ENCODE assay signal across 1 cellular context in the genomic region with DNA sequence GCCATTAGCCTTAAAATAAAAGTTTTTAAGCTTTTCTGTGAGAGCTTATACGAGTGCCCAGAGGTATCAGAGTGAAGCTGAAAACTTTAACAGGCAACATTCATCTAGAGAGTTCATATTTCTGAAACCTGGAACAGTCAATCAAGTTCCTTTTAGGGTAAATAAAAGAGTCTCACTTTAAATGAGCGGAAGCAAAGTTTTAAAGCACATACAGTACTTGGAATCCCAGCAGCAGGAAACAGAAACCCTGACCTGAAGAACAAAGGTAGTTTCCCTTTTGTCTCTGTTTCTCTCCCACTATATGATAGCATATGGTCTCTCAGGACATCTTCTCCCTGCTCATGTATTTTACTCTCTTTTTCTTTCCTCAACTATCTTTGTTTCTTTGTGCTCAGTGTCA.
TF ChIP-seq lines count a peak whose summit lies in the region.

No MANE protein-coding gene starts in this region.

TF ChIP-seq in GM23338, 12 proteins besides CTCF, POLR2A, EP300 and RAD21:
- TF ChIP-seq CREB1 (CRISPR knock-in tag; IDR thresholded peaks at IDR 0.05; ENCODE audit: low read depth) (no peak), NANOG (IDR thresholded peaks at IDR 0.05; ENCODE audit: borderline replicate concordance) (no peak), POLR2AphosphoS5 (IDR thresholded peaks at IDR 0.05; ENCODE audit: low read depth) (no peak), EZH2phosphoT487 (IDR thresholded peaks at IDR 0.05; ENCODE audit: unreplicated experiment) (no peak), ZNF114 (CRISPR knock-in tag; IDR thresholded peaks at IDR 0.05) (no peak), EZH2 (IDR thresholded peaks at IDR 0.05; ENCODE audit: low read depth, unreplicated experiment) (no peak), STAT1 (IDR thresholded peaks at IDR 0.05; ENCODE audit: unreplicated experiment) (no peak), ZNF331 (CRISPR knock-in tag; IDR thresholded peaks at IDR 0.05; ENCODE audit: low read depth) (no peak), JUNB (IDR thresholded peaks at IDR 0.05; ENCODE audit: unreplicated experiment) (no peak)
- TF ChIP-seq, protein P1, sequence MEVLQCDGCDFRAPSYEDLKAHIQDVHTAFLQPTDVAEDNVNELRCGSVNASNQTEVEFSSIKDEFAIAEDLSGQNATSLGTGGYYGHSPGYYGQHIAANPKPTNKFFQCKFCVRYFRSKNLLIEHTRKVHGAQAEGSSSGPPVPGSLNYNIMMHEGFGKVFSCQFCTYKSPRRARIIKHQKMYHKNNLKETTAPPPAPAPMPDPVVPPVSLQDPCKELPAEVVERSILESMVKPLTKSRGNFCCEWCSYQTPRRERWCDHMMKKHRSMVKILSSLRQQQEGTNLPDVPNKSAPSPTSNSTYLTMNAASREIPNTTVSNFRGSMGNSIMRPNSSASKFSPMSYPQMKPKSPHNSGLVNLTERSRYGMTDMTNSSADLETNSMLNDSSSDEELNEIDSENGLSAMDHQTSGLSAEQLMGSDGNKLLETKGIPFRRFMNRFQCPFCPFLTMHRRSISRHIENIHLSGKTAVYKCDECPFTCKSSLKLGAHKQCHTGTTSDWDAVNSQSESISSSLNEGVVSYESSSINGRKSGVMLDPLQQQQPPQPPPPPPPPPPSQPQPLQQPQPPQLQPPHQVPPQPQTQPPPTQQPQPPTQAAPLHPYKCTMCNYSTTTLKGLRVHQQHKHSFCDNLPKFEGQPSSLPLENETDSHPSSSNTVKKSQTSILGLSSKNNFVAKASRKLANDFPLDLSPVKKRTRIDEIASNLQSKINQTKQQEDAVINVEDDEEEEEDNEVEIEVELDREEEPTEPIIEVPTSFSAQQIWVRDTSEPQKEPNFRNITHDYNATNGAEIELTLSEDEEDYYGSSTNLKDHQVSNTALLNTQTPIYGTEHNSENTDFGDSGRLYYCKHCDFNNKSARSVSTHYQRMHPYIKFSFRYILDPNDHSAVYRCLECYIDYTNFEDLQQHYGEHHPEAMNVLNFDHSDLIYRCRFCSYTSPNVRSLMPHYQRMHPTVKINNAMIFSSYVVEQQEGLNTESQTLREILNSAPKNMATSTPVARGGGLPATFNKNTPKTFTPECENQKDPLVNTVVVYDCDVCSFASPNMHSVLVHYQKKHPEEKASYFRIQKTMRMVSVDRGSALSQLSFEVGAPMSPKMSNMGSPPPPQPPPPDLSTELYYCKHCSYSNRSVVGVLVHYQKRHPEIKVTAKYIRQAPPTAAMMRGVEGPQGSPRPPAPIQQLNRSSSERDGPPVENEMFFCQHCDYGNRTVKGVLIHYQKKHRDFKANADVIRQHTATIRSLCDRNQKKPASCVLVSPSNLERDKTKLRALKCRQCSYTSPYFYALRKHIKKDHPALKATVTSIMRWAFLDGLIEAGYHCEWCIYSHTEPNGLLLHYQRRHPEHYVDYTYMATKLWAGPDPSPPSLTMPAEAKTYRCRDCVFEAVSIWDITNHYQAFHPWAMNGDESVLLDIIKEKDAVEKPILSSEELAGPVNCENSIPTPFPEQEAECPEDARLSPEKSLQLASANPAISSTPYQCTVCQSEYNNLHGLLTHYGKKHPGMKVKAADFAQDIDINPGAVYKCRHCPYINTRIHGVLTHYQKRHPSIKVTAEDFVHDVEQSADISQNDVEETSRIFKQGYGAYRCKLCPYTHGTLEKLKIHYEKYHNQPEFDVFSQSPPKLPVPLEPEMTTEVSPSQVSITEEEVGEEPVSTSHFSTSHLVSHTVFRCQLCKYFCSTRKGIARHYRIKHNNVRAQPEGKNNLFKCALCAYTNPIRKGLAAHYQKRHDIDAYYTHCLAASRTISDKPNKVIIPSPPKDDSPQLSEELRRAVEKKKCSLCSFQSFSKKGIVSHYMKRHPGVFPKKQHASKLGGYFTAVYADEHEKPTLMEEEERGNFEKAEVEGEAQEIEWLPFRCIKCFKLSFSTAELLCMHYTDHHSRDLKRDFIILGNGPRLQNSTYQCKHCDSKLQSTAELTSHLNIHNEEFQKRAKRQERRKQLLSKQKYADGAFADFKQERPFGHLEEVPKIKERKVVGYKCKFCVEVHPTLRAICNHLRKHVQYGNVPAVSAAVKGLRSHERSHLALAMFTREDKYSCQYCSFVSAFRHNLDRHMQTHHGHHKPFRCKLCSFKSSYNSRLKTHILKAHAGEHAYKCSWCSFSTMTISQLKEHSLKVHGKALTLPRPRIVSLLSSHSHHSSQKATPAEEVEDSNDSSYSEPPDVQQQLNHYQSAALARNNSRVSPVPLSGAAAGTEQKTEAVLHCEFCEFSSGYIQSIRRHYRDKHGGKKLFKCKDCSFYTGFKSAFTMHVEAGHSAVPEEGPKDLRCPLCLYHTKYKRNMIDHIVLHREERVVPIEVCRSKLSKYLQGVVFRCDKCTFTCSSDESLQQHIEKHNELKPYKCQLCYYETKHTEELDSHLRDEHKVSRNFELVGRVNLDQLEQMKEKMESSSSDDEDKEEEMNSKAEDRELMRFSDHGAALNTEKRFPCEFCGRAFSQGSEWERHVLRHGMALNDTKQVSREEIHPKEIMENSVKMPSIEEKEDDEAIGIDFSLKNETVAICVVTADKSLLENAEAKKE (CRISPR knock-in tag; IDR thresholded peaks at IDR 0.05), result no peak
- TF ChIP-seq, protein P2, sequence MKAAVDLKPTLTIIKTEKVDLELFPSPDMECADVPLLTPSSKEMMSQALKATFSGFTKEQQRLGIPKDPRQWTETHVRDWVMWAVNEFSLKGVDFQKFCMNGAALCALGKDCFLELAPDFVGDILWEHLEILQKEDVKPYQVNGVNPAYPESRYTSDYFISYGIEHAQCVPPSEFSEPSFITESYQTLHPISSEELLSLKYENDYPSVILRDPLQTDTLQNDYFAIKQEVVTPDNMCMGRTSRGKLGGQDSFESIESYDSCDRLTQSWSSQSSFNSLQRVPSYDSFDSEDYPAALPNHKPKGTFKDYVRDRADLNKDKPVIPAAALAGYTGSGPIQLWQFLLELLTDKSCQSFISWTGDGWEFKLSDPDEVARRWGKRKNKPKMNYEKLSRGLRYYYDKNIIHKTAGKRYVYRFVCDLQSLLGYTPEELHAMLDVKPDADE (IDR thresholded peaks at IDR 0.05), result no peak
- TF ChIP-seq, protein P3, sequence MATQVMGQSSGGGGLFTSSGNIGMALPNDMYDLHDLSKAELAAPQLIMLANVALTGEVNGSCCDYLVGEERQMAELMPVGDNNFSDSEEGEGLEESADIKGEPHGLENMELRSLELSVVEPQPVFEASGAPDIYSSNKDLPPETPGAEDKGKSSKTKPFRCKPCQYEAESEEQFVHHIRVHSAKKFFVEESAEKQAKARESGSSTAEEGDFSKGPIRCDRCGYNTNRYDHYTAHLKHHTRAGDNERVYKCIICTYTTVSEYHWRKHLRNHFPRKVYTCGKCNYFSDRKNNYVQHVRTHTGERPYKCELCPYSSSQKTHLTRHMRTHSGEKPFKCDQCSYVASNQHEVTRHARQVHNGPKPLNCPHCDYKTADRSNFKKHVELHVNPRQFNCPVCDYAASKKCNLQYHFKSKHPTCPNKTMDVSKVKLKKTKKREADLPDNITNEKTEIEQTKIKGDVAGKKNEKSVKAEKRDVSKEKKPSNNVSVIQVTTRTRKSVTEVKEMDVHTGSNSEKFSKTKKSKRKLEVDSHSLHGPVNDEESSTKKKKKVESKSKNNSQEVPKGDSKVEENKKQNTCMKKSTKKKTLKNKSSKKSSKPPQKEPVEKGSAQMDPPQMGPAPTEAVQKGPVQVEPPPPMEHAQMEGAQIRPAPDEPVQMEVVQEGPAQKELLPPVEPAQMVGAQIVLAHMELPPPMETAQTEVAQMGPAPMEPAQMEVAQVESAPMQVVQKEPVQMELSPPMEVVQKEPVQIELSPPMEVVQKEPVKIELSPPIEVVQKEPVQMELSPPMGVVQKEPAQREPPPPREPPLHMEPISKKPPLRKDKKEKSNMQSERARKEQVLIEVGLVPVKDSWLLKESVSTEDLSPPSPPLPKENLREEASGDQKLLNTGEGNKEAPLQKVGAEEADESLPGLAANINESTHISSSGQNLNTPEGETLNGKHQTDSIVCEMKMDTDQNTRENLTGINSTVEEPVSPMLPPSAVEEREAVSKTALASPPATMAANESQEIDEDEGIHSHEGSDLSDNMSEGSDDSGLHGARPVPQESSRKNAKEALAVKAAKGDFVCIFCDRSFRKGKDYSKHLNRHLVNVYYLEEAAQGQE (IDR thresholded peaks at IDR 0.05; ENCODE audit: unreplicated experiment), result no peak
